ENCODE assay signal across 31 cellular contexts in the genomic region with DNA sequence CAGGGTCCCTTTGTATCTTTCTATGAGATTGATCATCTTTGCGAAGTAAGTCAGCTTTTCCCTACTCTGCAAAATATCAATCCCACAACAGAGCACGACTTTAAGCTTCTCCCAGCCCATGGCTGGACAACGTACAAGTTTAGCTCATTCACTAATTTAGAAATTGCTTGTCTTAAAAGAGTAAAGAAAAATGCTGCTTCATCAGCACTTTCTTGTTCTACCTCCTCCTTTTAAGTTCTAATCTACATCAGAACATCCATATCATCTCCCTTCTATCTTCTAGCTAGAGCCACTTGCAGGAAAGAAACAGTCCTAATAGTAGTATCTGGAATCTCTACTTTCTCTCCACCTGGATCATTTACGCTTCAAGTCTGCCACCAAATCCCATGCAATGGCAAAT.
"Had no signal": no experiment of that assay in that cellular context is flagged by ENCODE, and none has a peak within 500 bp of the region (broad histone marks: within the 10 kb centered on the region; RNA-seq: fewer than 3 reads in every experiment).

No MANE protein-coding gene starts in this region.

- H3K9me3 Mint-ChIP-seq: nephron, neural progenitor cell, type B pancreatic cell had no signal

- H3K27me3 Mint-ChIP-seq: stimulated activated memory B cell treated with anti-CD40 and anti-IgM and Interleukin-4, amounts not matched to agents 10 μg/mL and 1 μg/mL and 100 μg/mL, for 72 hours; stimulated activated naive CD8-positive, alpha-beta T cell treated with anti-CD3 and anti-CD28 coated beads, Interleukin-15, amount 100 ng/mL, for 72 hours had no signal

- H3K4me2 ChIP-seq: neural progenitor cell, smooth muscle cell had no signal

- H3K4me3 ChIP-seq: neural progenitor cell, ovary, psoas muscle, skin epidermis, smooth muscle cell, spleen, suprapubic skin, testis, tibial artery, transverse colon, upper lobe of right lung, uterus had no signal

- DNase-seq: natural killer cell; occipital lobe; ovary; posterior cingulate gyrus; psoas muscle; right cardiac atrium; spleen; stimulated activated CD4-positive, alpha-beta T cell treated with anti-CD3 and anti-CD28 coated beads, Interleukin-12 subunit alpha, Interleukin-12 subunit beta, amount 100 ng/mL, for 4 hours; stimulated activated CD4-positive, alpha-beta T cell treated with anti-CD3 and anti-CD28 coated beads, Interleukin-1b, Interleukin-23, amount 100 ng/mL, for 48 hours; stimulated activated CD4-positive, alpha-beta T cell treated with anti-CD3 and anti-CD28 coated beads, Interleukin-4, amount 100 ng/mL, for 1 hour; stimulated activated CD4-positive, alpha-beta T cell treated with anti-CD3 and anti-CD28 coated beads, Interleukin-4, amount 100 ng/mL, for 4 hours; stimulated activated CD8-positive, alpha-beta memory T cell treated with anti-CD3 and anti-CD28 coated beads, Interleukin-4, amount 100 ng/mL, for 48 hours; stimulated activated naive CD4-positive, alpha-beta T cell; stimulated activated naive CD8-positive, alpha-beta T cell treated with anti-CD3 and anti-CD28 coated beads, Interleukin-15, amount 100 ng/mL, for 72 hours; stimulated activated naive CD8-positive, alpha-beta T cell treated with anti-CD3 and anti-CD28 coated beads, Interleukin-15, Interleukin-2, amounts not matched to agents 100 U/mL and 50 U/mL, for 24 hours; substantia nigra; testis; tibial artery; transverse colon; upper lobe of right lung; uterus had no signal

- ATAC-seq: natural killer cell; psoas muscle; right cardiac atrium; sciatic nerve; stimulated activated memory B cell treated with anti-CD40 and anti-IgM and Interleukin-4, amounts not matched to agents 10 μg/mL and 1 μg/mL and 100 μg/mL, for 72 hours; stimulated activated naive CD8-positive, alpha-beta T cell treated with anti-CD3 and anti-CD28 coated beads, Interleukin-15, amount 100 ng/mL, for 72 hours; stimulated activated naive CD8-positive, alpha-beta T cell treated with anti-CD3 and anti-CD28 coated beads, Interleukin-15, Interleukin-2, amounts not matched to agents 100 U/mL and 50 U/mL, for 24 hours; upper lobe of right lung had no signal

- H3K4me1 Mint-ChIP-seq: natural killer cell; nephron; neural progenitor cell; stimulated activated memory B cell treated with anti-CD40 and anti-IgM and Interleukin-4, amounts not matched to agents 10 μg/mL and 1 μg/mL and 100 μg/mL, for 72 hours; stimulated activated naive CD8-positive, alpha-beta T cell treated with anti-CD3 and anti-CD28 coated beads, Interleukin-15, amount 100 ng/mL, for 72 hours had no signal

- H2AFZ ChIP-seq: neural progenitor cell, parathyroid adenoma had no signal

- H3K9ac ChIP-seq: neural progenitor cell, parathyroid adenoma had no signal

- H3K27ac Mint-ChIP-seq: natural killer cell; nephron; neural progenitor cell; progenitor cell of endocrine pancreas; stimulated activated memory B cell treated with anti-CD40 and anti-IgM and Interleukin-4, amounts not matched to agents 10 μg/mL and 1 μg/mL and 100 μg/mL, for 72 hours; stimulated activated naive CD8-positive, alpha-beta T cell treated with anti-CD3 and anti-CD28 coated beads, Interleukin-15, amount 100 ng/mL, for 72 hours; type B pancreatic cell had no signal

- H3K27ac ChIP-seq: neural progenitor cell, ovary, parathyroid adenoma, psoas muscle, skin epidermis, spleen, suprapubic skin, testis, tibial artery, transverse colon, upper lobe of right lung, uterus had no signal

- H3K36me3 Mint-ChIP-seq: natural killer cell; neural progenitor cell; stimulated activated memory B cell treated with anti-CD40 and anti-IgM and Interleukin-4, amounts not matched to agents 10 μg/mL and 1 μg/mL and 100 μg/mL, for 72 hours; type B pancreatic cell had no signal

- H3K27me3 ChIP-seq: neural progenitor cell, ovary, spleen, suprapubic skin, testis, tibial artery, transverse colon, upper lobe of right lung, uterus had no signal

- H3K4me3 Mint-ChIP-seq: natural killer cell; nephron; neural progenitor cell; stimulated activated memory B cell treated with anti-CD40 and anti-IgM and Interleukin-4, amounts not matched to agents 10 μg/mL and 1 μg/mL and 100 μg/mL, for 72 hours; stimulated activated naive CD8-positive, alpha-beta T cell treated with anti-CD3 and anti-CD28 coated beads, Interleukin-15, amount 100 ng/mL, for 72 hours; type B pancreatic cell had no signal

- H3K36me3 ChIP-seq: neural progenitor cell, ovary, spleen, suprapubic skin, tibial artery, transverse colon, upper lobe of right lung, uterus had no signal

- H3K4me1 ChIP-seq: neural progenitor cell, parathyroid adenoma, psoas muscle, spleen, suprapubic skin, testis, tibial artery, transverse colon, upper lobe of right lung, uterus had no signal

- H3K79me2 ChIP-seq: parathyroid adenoma had no signal

- H3K9me3 ChIP-seq: ovary, psoas muscle, spleen, suprapubic skin, testis, tibial artery, transverse colon, upper lobe of right lung, uterus had no signal
